Comparison of ENCODE assay signal across 9 cellular contexts in the genomic region with DNA sequence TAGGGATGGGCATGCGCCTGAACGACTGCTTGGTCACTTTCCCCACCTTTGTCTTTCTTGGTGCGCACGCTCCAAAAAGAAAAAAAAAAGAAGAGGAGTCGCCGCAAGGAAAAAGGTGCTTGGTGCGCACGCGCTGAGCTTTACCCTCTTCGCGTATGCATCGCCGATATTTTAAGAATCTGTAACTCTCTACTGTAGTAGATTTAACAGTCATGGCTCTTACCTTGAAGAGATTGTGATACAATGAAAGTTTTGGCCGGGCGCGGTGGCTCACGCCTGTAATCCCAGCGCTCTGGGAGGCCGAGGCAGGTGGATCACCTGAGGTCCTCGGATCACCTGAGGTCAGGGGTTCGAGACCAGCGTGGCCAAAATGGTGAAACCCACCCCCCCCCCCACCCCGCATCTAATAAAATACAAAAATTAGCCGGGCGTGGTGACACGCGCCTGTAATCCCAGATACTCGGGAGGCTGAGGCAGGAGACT. TPM values are rescaled to one million over a fixed set of nuclear protein-coding genes. Genes with fewer than 3 reads are reported as not detected.
DNase-seq lines count a peak whose midpoint lies in the region; ATAC-seq and TF ChIP-seq lines count a peak whose summit lies in the region.
"Had no signal": no experiment of that assay in that cellular context is flagged by ENCODE, and none has a peak within 500 bp of the region (broad histone marks: within the 10 kb centered on the region; RNA-seq: fewer than 3 reads in every experiment).

No MANE protein-coding gene starts in this region.

- H3K9me3 Mint-ChIP-seq in activated T-cell treated with anti-CD3 and anti-CD28 coated beads, Interleukin-2, amount 50 U/mL, for 72 hours = no peaks in the 10 kb centered on the region

- no peaks in the 10 kb centered on the region for H3K27me3 Mint-ChIP-seq in activated T-cell treated with anti-CD3 and anti-CD28 coated beads, Interleukin-2, amount 50 U/mL, for 72 hours (ENCODE audit: low read depth)

- TF ChIP-seq POLR2A in thyroid gland (IDR thresholded peaks at IDR 0.05) = no peak

- DNase-seq in activated T-cell treated with anti-CD3 and anti-CD28 coated beads, Interleukin-2, amount 50 U/mL, for 72 hours = no peak
- no peak for DNase-seq in activated T-cell treated with anti-CD3 and anti-CD28 coated beads for 4 hours
- no peak for DNase-seq in left lung
- DNase-seq in thyroid gland = no peak
- DNase-seq in germinal center (ENCODE audit: low spot score) = no peak
- no peak for DNase-seq in GM13976 (ENCODE audit: low spot score)

- H3K27me3 ChIP-seq in left lung (no peaks in the 10 kb centered on the region), thyroid gland (no peaks in the 10 kb centered on the region)

- H3K9me3 ChIP-seq in left lung (no peaks in the 10 kb centered on the region), thyroid gland (no peaks in the 10 kb centered on the region)

- intact Hi-C loops in left lung (cut with DNase I) = no loop called here
- intact Hi-C loops in thyroid gland (cut with DNase I) = no loop called here

- H3K4me1 Mint-ChIP-seq in activated T-cell treated with anti-CD3 and anti-CD28 coated beads, Interleukin-2, amount 50 U/mL, for 72 hours (ENCODE audit: low read depth) = peaks cover 36% of the 10 kb centered on the region

- H3K27ac Mint-ChIP-seq in activated T-cell treated with anti-CD3 and anti-CD28 coated beads, Interleukin-2, amount 50 U/mL, for 72 hours = peak overlapping the region; percentile 81

- 5 to 6% methylated on average over 28 of the region's 28 CpGs for WGBS in thyroid gland, 2 donors

- in situ Hi-C loops in GM13976 (cut with MboI; ENCODE audit: low sequenced_read_pairs, unreplicated experiment) = no loop called here

- H3K36me3 Mint-ChIP-seq in activated T-cell treated with anti-CD3 and anti-CD28 coated beads, Interleukin-2, amount 50 U/mL, for 72 hours (ENCODE audit: insufficient read depth in 2 of 2) = peaks cover 5 to 15% of the 10 kb centered on the region in 2 donors

- peak overlapping the region; percentile 75 to 92 for H3K4me3 Mint-ChIP-seq in activated T-cell treated with anti-CD3 and anti-CD28 coated beads, Interleukin-2, amount 50 U/mL, for 72 hours

- H3K36me3 ChIP-seq in left lung (peaks cover 0 to 4% of the 10 kb centered on the region in 2 donors), thyroid gland (no peaks in the 10 kb centered on the region)

- no peak for ATAC-seq in activated T-cell treated with anti-CD3 and anti-CD28 coated beads, Interleukin-2, amount 50 U/mL, for 72 hours (replicated peaks in 1 of 2)
- ATAC-seq in left lung (no peak), HG02798 (IDR thresholded peaks at IDR 0.05; ENCODE audit: poor library complexity, unreplicated experiment) (no peak)

- H3K4me3 ChIP-seq in left lung = peak overlapping the region; percentile 29 to 84
- peak overlapping the region in 1 of 3 donors; percentile 21 for H3K4me3 ChIP-seq in thyroid gland (replicated peaks in 1 of 3)

- TF ChIP-seq CTCF in left lung (IDR thresholded peaks at IDR 0.05) (no peak), thyroid gland (IDR thresholded peaks at IDR 0.05) (no peak), GM13976 (IDR thresholded peaks at IDR 0.05; ENCODE audit: borderline replicate concordance, control extremely low read depth, extremely low read depth, insufficient read depth, missing control alignments) (no peak)

- H3K27ac ChIP-seq in angular gyrus (ENCODE audit: low read depth, low read length) (peak overlapping the region; percentile 80), left lung (peak overlapping the region; percentile 83 to 92), thyroid gland (peak overlapping the region; percentile 80 to 89 (median 80))

- H3K4me1 ChIP-seq in left lung = peaks cover 20 to 39% of the 10 kb centered on the region in 2 donors
- H3K4me1 ChIP-seq in thyroid gland = peaks cover 26 to 30% of the 10 kb centered on the region in 2 donors

RNA-seq across cellular contexts. Expression of gene FXR2, which starts 0.6 kb away (rescaled TPM):
- total RNA-seq in activated T-cell treated with anti-CD3 and anti-CD28 coated beads, Interleukin-2, amount 50 U/mL, for 72 hours = 10 to 100 TPM; 52.5 to 53.3 TPM
- total RNA-seq in left lung (10 to 100 TPM; 30.6 to 34.6 TPM), thyroid gland (10 to 100 TPM; 27.6 to 37.5 (median 28.6) TPM)

RNA-seq across cellular contexts. Expression of gene SAT2, which starts 12.3 kb away (rescaled TPM):
- total RNA-seq in activated T-cell treated with anti-CD3 and anti-CD28 coated beads, Interleukin-2, amount 50 U/mL, for 72 hours = 10 to 100 TPM; 47.6 to 48.9 TPM
- total RNA-seq in left lung = 10 to 100 TPM; 59.8 to 77.3 TPM
- total RNA-seq in thyroid gland = 10 to 100 TPM; 59.5 to 74.2 (median 61.9) TPM

RNA-seq across cellular contexts. Expression of gene SHBG, which starts 14.6 kb away (rescaled TPM):
- under 1 TPM in 1 of 2 donors, not detected in 1; 0.63 TPM for total RNA-seq in activated T-cell treated with anti-CD3 and anti-CD28 coated beads, Interleukin-2, amount 50 U/mL, for 72 hours
- under 1 TPM in 1 of 2 donors, not detected in 1; 0.50 TPM for total RNA-seq in left lung
- total RNA-seq in thyroid gland = under 1 TPM in 1 of 4 donors, not detected in 3; 0.83 TPM
- total RNA-seq: HT1080 had no signal

RNA-seq across cellular contexts. Expression of gene SOX15, which starts 25.4 kb away (rescaled TPM):
- total RNA-seq in activated T-cell treated with anti-CD3 and anti-CD28 coated beads, Interleukin-2, amount 50 U/mL, for 72 hours = under 1 TPM; 0.34 to 0.86 TPM
- total RNA-seq in left lung = under 1 TPM in 1 of 2 donors, not detected in 1; 0.31 TPM
- 1 to 10 TPM in 1 of 4 donors, under 1 TPM in 1, not detected in 2; 0.67 to 3.1 TPM for total RNA-seq in thyroid gland

RNA-seq across cellular contexts. Expression of gene MPDU1, which starts 31.7 kb away (rescaled TPM):
- total RNA-seq in activated T-cell treated with anti-CD3 and anti-CD28 coated beads, Interleukin-2, amount 50 U/mL, for 72 hours = 10 to 100 TPM; 44.0 to 51.9 TPM
- total RNA-seq in left lung (10 to 100 TPM; 81.4 to 87.5 TPM), thyroid gland (100 to 1,000 TPM in 3 of 4 donors, 10 to 100 TPM in 1; 88.8 to 250 (median 164) TPM)
